In genomic region chrX:154749856-154750255, GRCh38 we compare ENCODE assay signal across 8 cellular contexts. TPM values are rescaled to one million over a fixed set of nuclear protein-coding genes. Genes with fewer than 3 reads are reported as not detected.
DNase-seq lines count a peak whose midpoint lies in the region; ATAC-seq, FAIRE-seq and TF ChIP-seq lines count a peak whose summit lies in the region.

No MANE protein-coding gene starts in this region.

- no peaks in the 10 kb centered on the region for H3K36me3 ChIP-seq in CD8-positive, alpha-beta T cell (ENCODE audit: insufficient read depth, low read length)
- no peaks in the 10 kb centered on the region for H3K36me3 ChIP-seq in Karpas-422 (ENCODE audit: insufficient read depth, low read length)
- no peaks in the 10 kb centered on the region for H3K36me3 ChIP-seq in breast epithelium
- no peaks in the 10 kb centered on the region for H3K36me3 ChIP-seq in naive thymus-derived CD4-positive, alpha-beta T cell (ENCODE audit: control insufficient read depth in 2 of 3, insufficient read depth in 3 of 3, low read length in 3 of 3)
- no peaks in the 10 kb centered on the region for H3K36me3 ChIP-seq in small intestine (ENCODE audit: control insufficient read depth in 2 of 2, insufficient read depth in 2 of 2, low read length in 2 of 2)

- peak overlapping the region; percentile 73 for H3K27ac Mint-ChIP-seq in CD8-positive, alpha-beta T cell
- peak overlapping the region in 2 of 9 donors; percentile 9 to 34 for H3K27ac Mint-ChIP-seq in naive thymus-derived CD4-positive, alpha-beta T cell

- WGBS in small intestine, 3 donors: 17 to 54% (median 46%) methylated on average over 6 of the region's 6 CpGs

- CTCF ChIA-PET in CD8-positive, alpha-beta T cell (lab: Charles Lee): interaction anchor here (0.5 to 5.7 kb wide), 11 partner anchors 8 to 90 kb away, joined by 3 to 110 read pairs (median 15); partner anchors contain the start of gene DKC1
- CTCF ChIA-PET in naive thymus-derived CD4-positive, alpha-beta T cell (lab: Charles Lee): interaction anchor here (1.0 to 3.1 kb wide), 6 partner anchors 12 to 93 kb away, joined by 3 to 14 read pairs (median 4); partner anchors contain the start of gene DKC1

- no peak for TF ChIP-seq POLR2A in breast epithelium (IDR thresholded peaks at IDR 0.05)

- H3K4me1 ChIP-seq in CD8-positive, alpha-beta T cell (ENCODE audit: insufficient read depth, low read length): peaks cover 16% of the 10 kb centered on the region
- H3K4me1 ChIP-seq in Karpas-422 (ENCODE audit: low read length) (peaks cover 41% of the 10 kb centered on the region), breast epithelium (no peaks in the 10 kb centered on the region), small intestine (ENCODE audit: control insufficient read depth in 2 of 2, insufficient read depth in 1 of 2, low read depth in 1 of 2, low read length in 1 of 2) (no peaks in the 10 kb centered on the region)
- peaks cover 12 to 17% of the 10 kb centered on the region in 2 donors for H3K4me1 ChIP-seq in naive thymus-derived CD4-positive, alpha-beta T cell (ENCODE audit: control insufficient read depth in 2 of 2, insufficient read depth in 2 of 2, low read length in 2 of 2)

- H3K4me1 Mint-ChIP-seq in CD8-positive, alpha-beta T cell (ENCODE audit: low read depth): peaks cover 36% of the 10 kb centered on the region
- peaks cover 0 to 27% (median 18%) of the 10 kb centered on the region in 7 donors for H3K4me1 Mint-ChIP-seq in naive thymus-derived CD4-positive, alpha-beta T cell

- H3K9ac ChIP-seq in Karpas-422 (ENCODE audit: low read length): peak overlapping the region; percentile 59

- no peak for TF ChIP-seq CTCF in CD8-positive, alpha-beta T cell (IDR thresholded peaks at IDR 0.05)
- TF ChIP-seq CTCF in breast epithelium (IDR thresholded peaks at IDR 0.05): no peak

- H3K9me2 ChIP-seq in Karpas-422 (replicated peaks; ENCODE audit: insufficient read depth, low read length): no peaks in the 10 kb centered on the region

- H3K36me3 Mint-ChIP-seq in CD8-positive, alpha-beta T cell: peaks cover 6% of the 10 kb centered on the region
- peaks cover 0 to 9% (median 0%) of the 10 kb centered on the region in 5 donors for H3K36me3 Mint-ChIP-seq in naive thymus-derived CD4-positive, alpha-beta T cell

- no peak overlapping the region for H2AFZ ChIP-seq in Karpas-422 (ENCODE audit: low read length)

- H3K4me3 ChIP-seq in CD8-positive, alpha-beta T cell (ENCODE audit: low read depth, low read length): peak overlapping the region; percentile 78
- H3K4me3 ChIP-seq in Karpas-422 (ENCODE audit: low read length) (peak overlapping the region; percentile 61), breast epithelium (peak overlapping the region; percentile 49 to 68 (median 52)), small intestine (ENCODE audit: low read depth in 1 of 2, low read length in 2 of 2) (peak overlapping the region in 1 of 2 donors; percentile 62)
- H3K4me3 ChIP-seq in naive thymus-derived CD4-positive, alpha-beta T cell (ENCODE audit: low read length): peak overlapping the region; percentile 51

- H3K27me3 Mint-ChIP-seq in CD8-positive, alpha-beta T cell (ENCODE audit: low read depth): no peaks in the 10 kb centered on the region
- H3K27me3 Mint-ChIP-seq in naive thymus-derived CD4-positive, alpha-beta T cell: peaks cover 0 to 14% (median 0%) of the 10 kb centered on the region in 5 donors

- H3K9me3 ChIP-seq in CD8-positive, alpha-beta T cell (ENCODE audit: low read length): no peaks in the 10 kb centered on the region
- no peaks in the 10 kb centered on the region for H3K9me3 ChIP-seq in Karpas-422 (ENCODE audit: low read length)
- H3K9me3 ChIP-seq in breast epithelium: no peaks in the 10 kb centered on the region
- no peaks in the 10 kb centered on the region for H3K9me3 ChIP-seq in naive thymus-derived CD4-positive, alpha-beta T cell (ENCODE audit: control insufficient read depth in 2 of 3, low read length in 3 of 3)
- H3K9me3 ChIP-seq in small intestine (ENCODE audit: control insufficient read depth, low read depth): no peaks in the 10 kb centered on the region

- H3K4me3 Mint-ChIP-seq in CD8-positive, alpha-beta T cell: peak overlapping the region; percentile 81
- peak overlapping the region; percentile 64 to 85 (median 79) for H3K4me3 Mint-ChIP-seq in naive thymus-derived CD4-positive, alpha-beta T cell

- no peak for DNase-seq in CD8-positive, alpha-beta T cell
- DNase-seq in Karpas-422 (no peak), breast epithelium (ENCODE audit: low spot score in 2 of 2) (no peak), small intestine (no peak), kidney glomerular epithelial cell (lab: John Stamatoyannopoulos, UW) (no peak)
- DNase-seq in naive thymus-derived CD4-positive, alpha-beta T cell: no peak

- no peak for ATAC-seq in CD8-positive, alpha-beta T cell
- no peak for ATAC-seq in naive thymus-derived CD4-positive, alpha-beta T cell
- no peak for ATAC-seq in GM21528 (IDR thresholded peaks at IDR 0.05; ENCODE audit: low FRiP score, unreplicated experiment)
- ATAC-seq in HG02852 (IDR thresholded peaks at IDR 0.05; ENCODE audit: unreplicated experiment): no peak

- POLR2A ChIA-PET in CD8-positive, alpha-beta T cell (lab: Charles Lee): interaction anchor here (0.6 to 4.9 kb wide), 4 partner anchors 9 to 19 kb away, joined by 3 to 54 read pairs (median 8); partner anchors contain the start of gene DKC1
- POLR2A ChIA-PET in naive thymus-derived CD4-positive, alpha-beta T cell (lab: Charles Lee): interaction anchor here (0.9 to 4.5 kb wide), 4 partner anchors 12 to 36 kb away, joined by 3 to 40 read pairs (median 3); partner anchors contain the start of gene DKC1

- no peak for FAIRE-seq in small intestine (lab: Jason Lieb, UNC)

- peak overlapping the region; percentile 64 for H3K4me2 ChIP-seq in Karpas-422 (ENCODE audit: low read depth, low read length, poor library complexity, severe bottlenecking)

- H3K27me3 ChIP-seq in CD8-positive, alpha-beta T cell (ENCODE audit: insufficient read depth, low read length): no peaks in the 10 kb centered on the region
- H3K27me3 ChIP-seq in Karpas-422 (ENCODE audit: low read length) (no peaks in the 10 kb centered on the region), breast epithelium (peaks cover 0 to 29% of the 10 kb centered on the region in 2 donors), small intestine (ENCODE audit: control insufficient read depth in 2 of 2, insufficient read depth in 2 of 2, low read length in 2 of 2) (no peaks in the 10 kb centered on the region)
- H3K27me3 ChIP-seq in naive thymus-derived CD4-positive, alpha-beta T cell (ENCODE audit: control insufficient read depth in 2 of 2, insufficient read depth in 2 of 2, low read length in 2 of 2): no peaks in the 10 kb centered on the region

- no peaks in the 10 kb centered on the region for H4K20me1 ChIP-seq in Karpas-422 (ENCODE audit: insufficient read depth, low read depth, low read length)

- intact Hi-C loops in CD8-positive, alpha-beta T cell (cut with DNase I, micrococcal nuclease): loop anchor here (1.0 to 2.0 kb wide), 5 partner anchors 12 to 91 kb away; partner anchors contain the start of gene DKC1 (in 1 of the 2)
- intact Hi-C loops in breast epithelium (cut with DNase I; ENCODE audit: low total_unique reads): no loop called here
- intact Hi-C loops in naive thymus-derived CD4-positive, alpha-beta T cell (cut with micrococcal nuclease): loop anchor here in 1 of 2 donors (1.0 to 2.0 kb wide), 2 partner anchors 15 to 91 kb away; no protein-coding TSS in a partner anchor

- H3K27ac ChIP-seq in CD8-positive, alpha-beta T cell (ENCODE audit: low read depth, low read length): no peak overlapping the region
- H3K27ac ChIP-seq in Karpas-422 (ENCODE audit: low read length): no peak overlapping the region
- no peak overlapping the region for H3K27ac ChIP-seq in breast epithelium
- H3K27ac ChIP-seq in naive thymus-derived CD4-positive, alpha-beta T cell (ENCODE audit: low read depth, low read length): peak overlapping the region; percentile 62
- H3K27ac ChIP-seq in small intestine (ENCODE audit: low read depth in 1 of 2, low read length in 1 of 2): peak overlapping the region in 1 of 2 donors; percentile 89

- H3K9me3 Mint-ChIP-seq in CD8-positive, alpha-beta T cell: no peaks in the 10 kb centered on the region
- H3K9me3 Mint-ChIP-seq in naive thymus-derived CD4-positive, alpha-beta T cell: no peaks in the 10 kb centered on the region

- no peaks in the 10 kb centered on the region for H3K79me2 ChIP-seq in Karpas-422 (ENCODE audit: low read length)

RNA-seq across cellular contexts. Expression of gene GAB3, which starts 1.0 kb away (rescaled TPM):
- total RNA-seq in CD8-positive, alpha-beta T cell: 1 to 10 TPM; 5.0 to 5.6 TPM
- 3.5 and 26.2 TPM in 2 replicates for total RNA-seq in Karpas-422 (2014; rRNA removed; shearing (Covaris generic); ENCODE audit: low replicate concordance)
- 1 to 10 TPM; 3.9 to 8.5 (median 5.3) TPM for total RNA-seq in breast epithelium
- total RNA-seq in naive thymus-derived CD4-positive, alpha-beta T cell: 10 to 100 TPM in 2 of 5 experiments, 1 to 10 TPM in 3; 4.9 to 28.5 (median 6.3) TPM
- polyA plus RNA-seq in naive thymus-derived CD4-positive, alpha-beta T cell: 1 to 10 TPM in 1 of 2 donors, under 1 TPM in 1; 0.77 to 1.7 TPM
- 1 to 10 TPM; 1.1 to 1.6 (median 1.1) TPM for polyA plus RNA-seq in small intestine

RNA-seq across cellular contexts. Expression of gene DKC1, which starts 12.8 kb away (rescaled TPM):
- total RNA-seq in CD8-positive, alpha-beta T cell: 10 to 100 TPM; 68.0 to 72.8 TPM
- total RNA-seq in Karpas-422 (2014; rRNA removed; shearing (Covaris generic); ENCODE audit: low replicate concordance): 58.6 and 94.0 TPM in 2 replicates
- total RNA-seq in breast epithelium: 10 to 100 TPM; 23.2 to 41.0 (median 40.5) TPM
- 10 to 100 TPM; 50.5 to 75.0 (median 66.5) TPM for total RNA-seq in naive thymus-derived CD4-positive, alpha-beta T cell
- polyA plus RNA-seq in naive thymus-derived CD4-positive, alpha-beta T cell: 10 to 100 TPM; 35.4 to 52.4 TPM
- 10 to 100 TPM; 12.5 to 56.0 (median 19.7) TPM for polyA plus RNA-seq in small intestine

RNA-seq across cellular contexts. Expression of gene MPP1, which starts 55.4 kb away (rescaled TPM):
- 1 to 10 TPM; 6.5 to 6.9 TPM for total RNA-seq in CD8-positive, alpha-beta T cell
- total RNA-seq in Karpas-422 (2014; rRNA removed; shearing (Covaris generic); ENCODE audit: low replicate concordance): 5.7 and 10.7 TPM in 2 replicates
- 10 to 100 TPM; 19.3 to 55.4 (median 24.3) TPM for total RNA-seq in breast epithelium
- 10 to 100 TPM; 23.2 to 76.7 (median 31.9) TPM for total RNA-seq in naive thymus-derived CD4-positive, alpha-beta T cell
- 10 to 100 TPM; 34.8 to 39.8 TPM for polyA plus RNA-seq in naive thymus-derived CD4-positive, alpha-beta T cell
- 100 to 1,000 TPM in 2 of 3 donors, 10 to 100 TPM in 1; 35.9 to 199 (median 132) TPM for polyA plus RNA-seq in small intestine
